23 cellular contexts compared by ENCODE assay signal in the genomic region with DNA sequence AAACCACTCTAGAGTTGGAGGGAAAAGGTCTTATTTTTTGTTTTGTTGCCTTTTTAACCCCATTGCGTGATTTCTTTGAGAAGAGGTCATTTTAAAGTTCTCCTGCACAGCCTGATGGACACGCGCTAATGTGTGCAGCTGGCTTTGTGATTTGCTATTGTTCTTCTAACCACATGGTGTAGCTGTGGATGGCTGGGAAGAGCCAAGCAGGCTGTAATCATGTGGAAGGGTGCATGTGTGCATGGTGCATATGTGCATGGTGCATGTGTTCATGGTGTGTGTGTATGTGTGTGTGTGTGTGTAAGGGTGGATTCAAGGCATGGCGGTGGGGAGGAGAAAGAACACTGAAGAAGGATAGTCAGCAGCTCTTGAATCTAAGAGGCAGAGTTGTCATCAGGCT.
DNase-seq lines count a peak whose midpoint lies in the region; FAIRE-seq and TF ChIP-seq lines count a peak whose summit lies in the region.
"Had no signal": no experiment of that assay in that cellular context is flagged by ENCODE, and none has a peak within 500 bp of the region (broad histone marks: within the 10 kb centered on the region; RNA-seq: fewer than 3 reads in every experiment).

No MANE protein-coding gene starts in this region.

- 95 to 96% methylated on average over 4 of the region's 4 CpGs for WGBS in sigmoid colon, 2 donors

- no peak for TF ChIP-seq EP300 in sigmoid colon (IDR thresholded peaks at IDR 0.05)

- H3K36me3 ChIP-seq in WERI-Rb-1 (no peaks in the 10 kb centered on the region), sigmoid colon (no peaks in the 10 kb centered on the region)
- H3K36me3 ChIP-seq: breast epithelium, heart left ventricle, thyroid gland had no signal

- H3K9me3 ChIP-seq in WERI-Rb-1 (ENCODE audit: severe bottlenecking) (no peaks in the 10 kb centered on the region), sigmoid colon (no peaks in the 10 kb centered on the region)
- H3K9me3 ChIP-seq: breast epithelium, heart left ventricle, thyroid gland had no signal

- H3K4me1 ChIP-seq in sigmoid colon = no peaks in the 10 kb centered on the region
- H3K4me1 ChIP-seq: breast epithelium, heart left ventricle, thyroid gland had no signal

- DNase-seq in NCI-H146 (lab: John Stamatoyannopoulos, UW) = peak; percentile 55
- no peak for DNase-seq in NCI-H146 treated with DMSO at 0.1 percent for 48 hours (lab: John Stamatoyannopoulos, UW; ENCODE audit: unreplicated experiment)
- peak; percentile 15 for DNase-seq in WERI-Rb-1
- DNase-seq in inferior parietal cortex (ENCODE audit: extremely low spot score) = peak; percentile 5
- peak; percentile 4 for DNase-seq in sigmoid colon
- no peak for DNase-seq in frontal cortex (ENCODE audit: low spot score in 2 of 2)
- DNase-seq in NCI-H446 (lab: John Stamatoyannopoulos, UW) = no peak
- DNase-seq in SKM-1 (lab: John Stamatoyannopoulos, UW; ENCODE audit: unreplicated experiment) = no peak
- DNase-seq: activated CD4-positive, alpha-beta memory T cell treated with anti-CD3 and anti-CD28 coated beads for 36 hours; activated CD4-positive, CD25-positive, alpha-beta regulatory T cell; activated gamma-delta T cell; CD8-positive, alpha-beta T cell; Karpas-422; NCI-H510A; stimulated activated CD4-positive, alpha-beta T cell treated with anti-CD3 and anti-CD28 coated beads, Interleukin-2, amount 100 ng/mL, for 48 hours; stimulated activated naive CD8-positive, alpha-beta T cell treated with anti-CD3 and anti-CD28 coated beads, Interleukin-15, Interleukin-2, amounts not matched to agents 100 U/mL and 50 U/mL, for 24 hours; SW 1271 had no signal

- no peaks in the 10 kb centered on the region for H3K27me3 ChIP-seq in WERI-Rb-1 (ENCODE audit: insufficient read depth, low read depth, severe bottlenecking)
- no peaks in the 10 kb centered on the region for H3K27me3 ChIP-seq in sigmoid colon
- H3K27me3 ChIP-seq: breast epithelium, heart left ventricle, thyroid gland had no signal

- intact Hi-C loops in sigmoid colon (cut with DNase I) = no loop called here

- peak; percentile 30; the same call in 1 of the 2 replicates for TF ChIP-seq CTCF in WERI-Rb-1 (IDR thresholded peaks at IDR 0.05; ENCODE audit: low read depth, low read length)
- TF ChIP-seq CTCF in sigmoid colon (IDR thresholded peaks at IDR 0.05) = no peak

- FAIRE-seq in frontal cortex (lab: Jason Lieb, UNC) = no peak
- FAIRE-seq: G401.6 had no signal

- no peak for TF ChIP-seq POLR2A in sigmoid colon (IDR thresholded peaks at IDR 0.05)

- H3K4me3 ChIP-seq in WERI-Rb-1 (ENCODE audit: low read depth, low read length) (no peak overlapping the region), sigmoid colon (no peak overlapping the region)
- H3K4me3 ChIP-seq: breast epithelium, coronary artery, heart left ventricle, thyroid gland had no signal

- no peak overlapping the region for H3K27ac ChIP-seq in WERI-Rb-1
- no peak overlapping the region for H3K27ac ChIP-seq in sigmoid colon
- H3K27ac ChIP-seq: 22Rv1, breast epithelium, coronary artery, heart left ventricle, thyroid gland had no signal

Comparison
In these comparisons a context has a peak if more than half of its experiments do, and no peak if none do; other contexts are left out.
1. DNase-seq: peak in NCI-H146 (single experiment), WERI-Rb-1 (single experiment), inferior parietal cortex (single experiment) and sigmoid colon (single experiment); none in NCI-H146 treated with DMSO at 0.1 percent for 48 hours (single experiment), frontal cortex (0 of 2), NCI-H446 (0 of 2) and SKM-1 (single experiment).